In genomic region chr3:47265725-47266480, GRCh38 we compare ENCODE assay signal across 1 cellular context.
TF ChIP-seq lines count a peak whose summit lies in the region.

No MANE protein-coding gene starts in this region.

TF ChIP-seq in K562, 482 proteins besides CTCF, POLR2A, EP300 and RAD21:
- TF ChIP-seq ZNF175 (CRISPR knock-in tag; IDR thresholded peaks at IDR 0.05; ENCODE audit: low read depth) (0 out of 2 replicates have a peak, but pooled peaks have one; percentile 14), RBM14 (IDR thresholded peaks at IDR 0.05; ENCODE audit: borderline replicate concordance, insufficient read depth, low read depth, low read length) (no peak)
